ENCODE assay signal across 1 cellular context in genomic region chr20:63538204-63539091, GRCh38.
TF ChIP-seq lines count a peak whose summit lies in the region.

No MANE protein-coding gene starts in this region.

TF ChIP-seq in HepG2, 621 proteins besides CTCF, POLR2A, EP300 and RAD21 (continued from another document):
- no peak for TF ChIP-seq ZNF407 (CRISPR knock-in tag; IDR thresholded peaks at IDR 0.05; ENCODE audit: not compliant biosample characterization)
